In genomic region chr2:43186679-43187374, GRCh38 we compare ENCODE assay signal across 1 cellular context.
TF ChIP-seq lines count a peak whose summit lies in the region.

No MANE protein-coding gene starts in this region.

TF ChIP-seq in HepG2, 621 proteins besides CTCF, POLR2A, EP300 and RAD21 (continued from another document and continues in another):
- peak; percentile 32; the same call in 1 of the 2 replicates for TF ChIP-seq ZNF609 (CRISPR knock-in tag; IDR thresholded peaks at IDR 0.05; ENCODE audit: borderline replicate concordance)
- no peak for TF ChIP-seq TBL1XR1 (IDR thresholded peaks at IDR 0.05; ENCODE audit: borderline replicate concordance, low read length, partially characterized antibody)
- TF ChIP-seq ZNF124 (CRISPR knock-in tag; IDR thresholded peaks at IDR 0.05), result 0 out of 2 replicates have a peak, but pooled peaks have one; percentile 22
- TF ChIP-seq ZNF136 (CRISPR knock-in tag; IDR thresholded peaks at IDR 0.05; ENCODE audit: low read depth), result 0 out of 2 replicates have a peak, but pooled peaks have one; percentile 30
- no peak for TF ChIP-seq ZNF543 (CRISPR knock-in tag; IDR thresholded peaks at IDR 0.05)
- TF ChIP-seq NFAT5 (CRISPR knock-in tag; IDR thresholded peaks at IDR 0.05), result no peak
- no peak for TF ChIP-seq KDM4B (CRISPR knock-in tag; IDR thresholded peaks at IDR 0.05)
- TF ChIP-seq MED13 (CRISPR knock-in tag; IDR thresholded peaks at IDR 0.05), result no peak
- no peak for TF ChIP-seq ZNF563 (CRISPR knock-in tag; IDR thresholded peaks at IDR 0.05)
- TF ChIP-seq MZF1 (CRISPR knock-in tag; IDR thresholded peaks at IDR 0.05; ENCODE audit: borderline replicate concordance), result no peak
- TF ChIP-seq HNF4G (IDR thresholded peaks at IDR 0.05; ENCODE audit: borderline replicate concordance, low read depth, low read length), result peak; percentile 55; the same call in 1 of the 2 replicates
- no peak for TF ChIP-seq HNF4G (CRISPR knock-in tag; IDR thresholded peaks at IDR 0.05; ENCODE audit: borderline replicate concordance, low read depth)
- TF ChIP-seq FIP1L1 (IDR thresholded peaks at IDR 0.05; ENCODE audit: borderline replicate concordance, insufficient read depth, low read depth, low read length), result no peak
- no peak for TF ChIP-seq FOXA1 (IDR thresholded peaks at IDR 0.05)
- no peak for TF ChIP-seq FOXA1 (CRISPR knock-in tag; IDR thresholded peaks at IDR 0.05)
- no peak for TF ChIP-seq ZNF468 (CRISPR knock-in tag; IDR thresholded peaks at IDR 0.05)
- no peak for TF ChIP-seq NBN (conservative IDR thresholded peaks at IDR 0.05)
- TF ChIP-seq JUNB (CRISPR knock-in tag; IDR thresholded peaks at IDR 0.05; ENCODE audit: borderline replicate concordance), result no peak
- no peak for TF ChIP-seq MTA3 (CRISPR knock-in tag; IDR thresholded peaks at IDR 0.05)
- TF ChIP-seq ZBTB7B (CRISPR knock-in tag; IDR thresholded peaks at IDR 0.05), result peak; percentile 79
- TF ChIP-seq THAP7 (CRISPR knock-in tag; IDR thresholded peaks at IDR 0.05), result no peak
- TF ChIP-seq ZNF343 (CRISPR knock-in tag; IDR thresholded peaks at IDR 0.05), result 0 out of 2 replicates have a peak, but pooled peaks have one; percentile 45
- no peak for TF ChIP-seq AKNA (CRISPR knock-in tag; IDR thresholded peaks at IDR 0.05; ENCODE audit: borderline replicate concordance)
- TF ChIP-seq ZNF580 (CRISPR knock-in tag; IDR thresholded peaks at IDR 0.05; ENCODE audit: borderline replicate concordance, low read depth), result no peak
- TF ChIP-seq ARNT (IDR thresholded peaks at IDR 0.05), result no peak
- TF ChIP-seq ZNF839 (CRISPR knock-in tag; IDR thresholded peaks at IDR 0.05; ENCODE audit: borderline replicate concordance), result no peak
- TF ChIP-seq SALL1 (CRISPR knock-in tag; IDR thresholded peaks at IDR 0.05), result peak; percentile 47; the same call in 1 of the 2 replicates
- no peak for TF ChIP-seq ZNF207 (IDR thresholded peaks at IDR 0.05; ENCODE audit: borderline replicate concordance)
- TF ChIP-seq KLF16 (CRISPR knock-in tag; IDR thresholded peaks at IDR 0.05), result 0 out of 4 replicates have a peak, but pooled peaks of 1 of the 2 experiments have one; percentile 36
- TF ChIP-seq PRMT3 (CRISPR knock-in tag; IDR thresholded peaks at IDR 0.05; ENCODE audit: borderline replicate concordance, low read depth), result no peak
- no peak for TF ChIP-seq ZFP37 (CRISPR knock-in tag; IDR thresholded peaks at IDR 0.05; ENCODE audit: borderline replicate concordance)
- TF ChIP-seq SMYD3 (CRISPR knock-in tag; IDR thresholded peaks at IDR 0.05), result no peak
- TF ChIP-seq ZBTB34 (CRISPR knock-in tag; IDR thresholded peaks at IDR 0.05), result no peak
- TF ChIP-seq ZNF331 (CRISPR knock-in tag; IDR thresholded peaks at IDR 0.05), result no peak; the same call in 1 of the 2 replicates
- TF ChIP-seq SOX13 (IDR thresholded peaks at IDR 0.05), result no peak
- TF ChIP-seq SOX13 (CRISPR knock-in tag; conservative IDR thresholded peaks at IDR 0.05 in 1 of 2, IDR thresholded peaks at IDR 0.05 in 1 of 2), result peak in 1 of 2 experiments; percentile 6; a peak in 1 of 4 replicates
- no peak for TF ChIP-seq LCORL (IDR thresholded peaks at IDR 0.05)
- TF ChIP-seq LCORL (CRISPR knock-in tag; IDR thresholded peaks at IDR 0.05), result peak; percentile 84
- no peak for TF ChIP-seq ATF7 (IDR thresholded peaks at IDR 0.05)
- no peak for TF ChIP-seq ATF7 (CRISPR knock-in tag; IDR thresholded peaks at IDR 0.05)
- TF ChIP-seq EHMT2 (IDR thresholded peaks at IDR 0.05; ENCODE audit: borderline replicate concordance, low read depth, low read length), result no peak
- TF ChIP-seq ZNF234 (CRISPR knock-in tag; conservative IDR thresholded peaks at IDR 0.05), result no peak
- TF ChIP-seq FOXC1 (CRISPR knock-in tag; IDR thresholded peaks at IDR 0.05; ENCODE audit: borderline replicate concordance), result no peak
- 0 out of 2 replicates have a peak, but pooled peaks have one; percentile 59 for TF ChIP-seq PAWR (CRISPR knock-in tag; IDR thresholded peaks at IDR 0.05; ENCODE audit: borderline replicate concordance)
- no peak for TF ChIP-seq ZKSCAN1 (IDR thresholded peaks at IDR 0.05; ENCODE audit: low read length)
- TF ChIP-seq MATR3 (CRISPR knock-in tag; IDR thresholded peaks at IDR 0.05), result no peak
- TF ChIP-seq ZNF644 (CRISPR knock-in tag; IDR thresholded peaks at IDR 0.05; ENCODE audit: low read depth), result no peak
- TF ChIP-seq RORA (CRISPR knock-in tag; IDR thresholded peaks at IDR 0.05), result no peak
- no peak for TF ChIP-seq NR3C1 (CRISPR knock-in tag; IDR thresholded peaks at IDR 0.05)
- TF ChIP-seq HOXA3 (CRISPR knock-in tag; IDR thresholded peaks at IDR 0.05), result peak; percentile 18; the same call in 1 of the 2 replicates
- TF ChIP-seq SP140L (CRISPR knock-in tag; IDR thresholded peaks at IDR 0.05; ENCODE audit: borderline replicate concordance), result no peak
- no peak for TF ChIP-seq TEAD2 (CRISPR knock-in tag; IDR thresholded peaks at IDR 0.05)
- TF ChIP-seq TBX2 (CRISPR knock-in tag; IDR thresholded peaks at IDR 0.05; ENCODE audit: borderline replicate concordance), result no peak
- TF ChIP-seq MXD4 (CRISPR knock-in tag; IDR thresholded peaks at IDR 0.05), result no peak; the same call in 1 of the 2 replicates
- TF ChIP-seq REPIN1 (CRISPR knock-in tag; IDR thresholded peaks at IDR 0.05; ENCODE audit: borderline replicate concordance, low read depth), result no peak
- no peak for TF ChIP-seq PHF5A (CRISPR knock-in tag; IDR thresholded peaks at IDR 0.05; ENCODE audit: low read depth, unreplicated experiment)
- no peak for TF ChIP-seq HNRNPH1 (optimal IDR thresholded peaks at IDR 0.05; ENCODE audit: low read depth, low read length)
- no peak for TF ChIP-seq MLLT10 (CRISPR knock-in tag; IDR thresholded peaks at IDR 0.05)
- TF ChIP-seq KAT7 (CRISPR knock-in tag; IDR thresholded peaks at IDR 0.05; ENCODE audit: borderline replicate concordance), result no peak
